In genomic region chr19:51727349-51727880, GRCh38 we compare ENCODE assay signal across 18 cellular contexts. TPM values are rescaled to one million over a fixed set of nuclear protein-coding genes. Genes with fewer than 3 reads are reported as not detected.
A peak's percentile ranks its signal among the peaks of the same experiment; 100 is the strongest.
DNase-seq lines count a peak whose midpoint lies in the region; ATAC-seq and TF ChIP-seq lines count a peak whose summit lies in the region.
"Had no signal": no experiment of that assay in that cellular context is flagged by ENCODE, and none has a peak within 500 bp of the region (broad histone marks: within the 10 kb centered on the region; RNA-seq: fewer than 3 reads in every experiment).

No MANE protein-coding gene starts in this region.

- no peak for TF ChIP-seq POLR2A in lower leg skin (IDR thresholded peaks at IDR 0.05)

- H3K4me1 ChIP-seq in BLaER1 treated with 17β-estradiol and CSF1 and Interleukin-3, amounts not matched to agents 10 nM and 100 nM: peaks cover 40 to 64% (median 59%) of the 10 kb centered on the region in 10 experiments
- H3K4me1 ChIP-seq: BE2C, gastrocnemius medialis had no signal

- DNase-seq in RPMI7951 (ENCODE audit: low read depth): peak; percentile 92
- DNase-seq in myocyte (ENCODE audit: low read depth): peak; percentile 93
- no peak for DNase-seq in lower leg skin (ENCODE audit: low spot score in 2 of 2)
- no peak for DNase-seq in DMS114 treated with DMSO at 0.1 percent for 48 hours (lab: John Stamatoyannopoulos, UW; ENCODE audit: unreplicated experiment)
- no peak for DNase-seq in NCI-H2029 (lab: John Stamatoyannopoulos, UW)
- DNase-seq: activated CD4-positive, alpha-beta memory T cell treated with anti-CD3 and anti-CD28 coated beads for 36 hours; aorta; BE2C; DMS153; gastrocnemius medialis; NCI-H2171 treated with DMSO at 0.1 percent for 48 hours; occipital lobe; stimulated activated naive CD8-positive, alpha-beta T cell treated with anti-CD3 and anti-CD28 coated beads, Interleukin-15, amount 100 ng/mL, for 72 hours had no signal

- peaks cover 19 to 34% (median 24%) of the 10 kb centered on the region in 11 experiments for H3K9me3 ChIP-seq in BLaER1 treated with 17β-estradiol and CSF1 and Interleukin-3, amounts not matched to agents 10 nM and 100 nM (replicated peaks in 1 of 11)
- H3K9me3 ChIP-seq: BE2C, gastrocnemius medialis had no signal

- no peaks in the 10 kb centered on the region for H3K36me3 ChIP-seq in BLaER1 treated with 17β-estradiol and CSF1 and Interleukin-3, amounts not matched to agents 10 nM and 100 nM
- H3K36me3 ChIP-seq: BE2C, gastrocnemius medialis had no signal

- H3K4me3 ChIP-seq in BLaER1 treated with 17β-estradiol and CSF1 and Interleukin-3, amounts not matched to agents 10 nM and 100 nM: no peak overlapping the region
- no peak overlapping the region for H3K4me3 ChIP-seq in lower leg skin (ENCODE audit: low read depth, poor library complexity, severe bottlenecking)
- H3K4me3 ChIP-seq: dorsolateral prefrontal cortex, gastrocnemius medialis, smooth muscle cell had no signal

- intact Hi-C loops in lower leg skin (cut with DNase I; ENCODE audit: low total_unique reads): no loop called here

- no peaks in the 10 kb centered on the region for H4K20me1 ChIP-seq in BLaER1 treated with 17β-estradiol and CSF1 and Interleukin-3, amounts not matched to agents 10 nM and 100 nM

- H3K4me2 ChIP-seq in BLaER1 treated with 17β-estradiol and CSF1 and Interleukin-3, amounts not matched to agents 10 nM and 100 nM: peak overlapping the region; percentile 55 to 83 (median 76)
- H3K4me2 ChIP-seq: smooth muscle cell had no signal

- peak; percentile 67 for ATAC-seq in esophagus mucosa
- ATAC-seq in GM21717 (IDR thresholded peaks at IDR 0.05; ENCODE audit: unreplicated experiment): no peak
- ATAC-seq: gastrocnemius medialis; stimulated activated naive CD8-positive, alpha-beta T cell treated with anti-CD3 and anti-CD28 coated beads, Interleukin-15, amount 100 ng/mL, for 72 hours had no signal

- H3K9ac ChIP-seq in BLaER1 treated with 17β-estradiol and CSF1 and Interleukin-3, amounts not matched to agents 10 nM and 100 nM: peak overlapping the region in 4 of 11 experiments; percentile 6 to 67 (median 24); a peak in 3 of 22 replicates

- H3K27ac ChIP-seq in BLaER1 treated with 17β-estradiol and CSF1 and Interleukin-3, amounts not matched to agents 10 nM and 100 nM: peak overlapping the region in 6 of 11 experiments; percentile 29 to 68 (median 54); a peak in 10 of 22 replicates
- H3K27ac ChIP-seq: gastrocnemius medialis had no signal

- no peak for TF ChIP-seq CTCF in lower leg skin (IDR thresholded peaks at IDR 0.05)

- 65 to 73% methylated on average over 7 of the region's 7 CpGs for WGBS in lower leg skin, 2 donors

- peaks cover 0 to 10% (median 0%) of the 10 kb centered on the region in 11 experiments; a peak in 2 of 22 replicates for H3K27me3 ChIP-seq in BLaER1 treated with 17β-estradiol and CSF1 and Interleukin-3, amounts not matched to agents 10 nM and 100 nM

RNA-seq across cellular contexts. Expression of gene HAS1, which starts 3.6 kb away (rescaled TPM):
- total RNA-seq in RPMI7951 (2014; rRNA removed; shearing (Covaris generic)): 0.12 and 1.4 TPM in 2 replicates
- not detected for total RNA-seq in esophagus mucosa
- 0.57 and 0.70 TPM in 2 replicates for total RNA-seq in myocyte
- polyA plus RNA-seq in myocyte (2012): 1.9 TPM
- total RNA-seq in lower leg skin: 1 to 10 TPM in 2 of 4 donors, under 1 TPM in 1, not detected in 1; 0.97 to 2.4 (median 2.4) TPM
- total RNA-seq: activated CD4-positive, alpha-beta memory T cell treated with anti-CD3 and anti-CD28 coated beads for 36 hours had no signal
- polyA plus RNA-seq: aorta had no signal

RNA-seq across cellular contexts. Expression of gene FPR1, which starts 24.3 kb away (rescaled TPM):
- total RNA-seq in RPMI7951 (2014; rRNA removed; shearing (Covaris generic)): 9.4 and 13.2 TPM in 2 replicates
- total RNA-seq in esophagus mucosa: 1.2 TPM
- 0.05 and 0.16 TPM in 2 replicates for total RNA-seq in myocyte
- polyA plus RNA-seq in myocyte (2012): 1.9 TPM
- total RNA-seq in lower leg skin: 1 to 10 TPM; 1.7 to 7.6 (median 4.1) TPM
- total RNA-seq: activated CD4-positive, alpha-beta memory T cell treated with anti-CD3 and anti-CD28 coated beads for 36 hours; smooth muscle cell had no signal
- polyA plus RNA-seq: smooth muscle cell had no signal

RNA-seq across cellular contexts. Expression of gene FPR2, which starts 33.6 kb away (rescaled TPM):
- total RNA-seq in RPMI7951 (2014; rRNA removed; shearing (Covaris generic)): 8.1 and 8.4 TPM in 2 replicates
- 0.36 TPM for total RNA-seq in esophagus mucosa
- not detected in 2 replicates for total RNA-seq in myocyte
- polyA plus RNA-seq in myocyte (2012): 0.05 TPM
- under 1 TPM in 2 of 4 donors, not detected in 2; 0.13 to 0.34 TPM for total RNA-seq in lower leg skin
- total RNA-seq: activated CD4-positive, alpha-beta memory T cell treated with anti-CD3 and anti-CD28 coated beads for 36 hours; smooth muscle cell had no signal
- polyA plus RNA-seq: smooth muscle cell had no signal

RNA-seq across cellular contexts. Expression of gene SPACA6, which starts 34.3 kb away (rescaled TPM):
- 13.6 and 15.4 TPM in 2 replicates for total RNA-seq in RPMI7951 (2014; rRNA removed; shearing (Covaris generic))
- total RNA-seq in esophagus mucosa (3.0 TPM), myocyte (5.2 and 8.0 TPM in 2 replicates), lower leg skin (1 to 10 TPM in 3 of 4 donors, under 1 TPM in 1; 0.74 to 5.1 (median 3.6) TPM)
- polyA plus RNA-seq in myocyte (2012): 17.7 TPM

Comparison
In these comparisons a context has a peak if more than half of its experiments do, and no peak if none do; other contexts are left out.
1. DNase-seq: peak in RPMI7951 (single experiment) and myocyte (single experiment); none in lower leg skin (0 of 2), DMS114 treated with DMSO at 0.1 percent for 48 hours (single experiment) and NCI-H2029 (single experiment).